Comparison of ENCODE assay signal across 8 cellular contexts in the genomic region with DNA sequence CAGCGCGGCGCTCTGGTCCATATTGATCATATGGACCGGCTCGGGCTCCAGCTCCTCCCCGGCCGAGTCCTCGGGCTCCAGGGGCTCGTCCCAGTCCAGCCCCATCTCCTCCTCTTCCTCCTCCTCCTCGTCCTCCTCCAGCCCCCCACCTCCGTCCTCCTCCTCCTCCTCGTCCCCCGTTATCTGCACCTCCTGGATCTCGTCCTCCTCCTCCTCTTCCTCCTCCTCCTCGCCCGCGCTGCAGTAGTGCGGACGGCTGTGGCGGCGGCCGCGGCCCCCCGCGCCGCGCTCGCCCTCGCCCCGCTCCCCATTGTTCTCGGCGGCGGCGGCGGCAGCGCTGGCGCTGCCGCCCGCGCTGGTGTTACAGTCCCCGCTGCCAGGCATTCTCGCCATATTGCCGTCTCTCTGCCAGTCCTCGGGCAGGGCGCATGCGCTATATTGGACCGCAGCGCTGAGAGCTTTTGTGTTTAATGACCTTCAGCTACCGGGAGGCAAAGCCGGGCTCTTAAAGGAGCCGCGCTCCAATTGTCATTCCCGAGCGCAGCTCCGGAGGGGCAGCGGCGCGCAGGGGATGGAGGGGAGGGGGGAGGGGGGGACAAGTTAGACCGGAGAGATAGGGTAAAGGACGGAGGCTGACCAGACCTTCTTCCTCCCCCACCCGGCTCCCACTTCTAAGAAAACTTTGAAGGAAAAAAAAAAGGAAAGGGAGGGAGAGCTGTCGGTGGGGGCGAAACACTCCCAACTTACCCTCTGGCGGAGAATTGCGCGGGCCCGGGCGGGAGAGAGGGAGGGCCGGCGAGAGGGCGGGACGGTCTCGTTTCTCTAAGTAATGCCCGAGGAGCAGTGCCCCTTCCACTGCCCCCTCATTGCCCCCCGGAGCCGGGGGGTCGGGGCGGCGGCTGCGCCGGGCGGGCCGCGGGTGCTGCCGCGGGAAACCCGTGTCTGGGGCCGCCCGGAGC. TPM values are rescaled to one million over a fixed set of nuclear protein-coding genes. Genes with fewer than 3 reads are reported as not detected.
DNase-seq lines count a peak whose midpoint lies in the region; ATAC-seq, FAIRE-seq and TF ChIP-seq lines count a peak whose summit lies in the region.

Gene KCTD1, minus strand, starts transcription at position 410 of the 959 bp plus-strand sequence. Its CDS starts 17 bp downstream, at position 393.

- no peak for FAIRE-seq in urothelium cell line (lab: Jason Lieb, UNC)

- 1% methylated on average over 76 of the region's 89 CpGs for WGBS in prostate gland

- no peaks in the 10 kb centered on the region for H3K9me3 ChIP-seq in prostate gland

- no peaks in the 10 kb centered on the region for H3K36me3 ChIP-seq in prostate gland

- peak; percentile 23 for TF ChIP-seq POLR2A in prostate gland (IDR thresholded peaks at IDR 0.05)

- ATAC-seq in HG02610 (IDR thresholded peaks at IDR 0.05; ENCODE audit: unreplicated experiment): peak; percentile 60
- peak; percentile 77 for ATAC-seq in left ventricle myocardium superior

- H3K27ac ChIP-seq in prostate gland: peak within 1 kb of the TSS; percentile 79 to 82

- H3K4me3 ChIP-seq in GM12865 (ENCODE audit: low read depth, low read length) (peak within 1 kb of the TSS; percentile 86), prostate gland (peak within 1 kb of the TSS; percentile 66 to 69)

- DNase-seq in GM12865 (ENCODE audit: low read depth) (peak; percentile 93), NCI-H1105 treated with DMSO at 0.1 percent for 48 hours (lab: John Stamatoyannopoulos, UW) (peak; percentile 85), SW480 (ENCODE audit: low spot score) (peak; percentile 83), amniotic stem cell (lab: John Stamatoyannopoulos, UW) (peak; percentile 43), left ventricle myocardium superior (peak; percentile 87), prostate gland (ENCODE audit: low spot score) (peak; percentile 73), urothelium cell line (ENCODE audit: low spot score) (peak; percentile 72)

- intact Hi-C loops in left ventricle myocardium superior (cut with micrococcal nuclease) (loop anchor here (10.0 kb wide), 1 partner anchor 74 kb away; no protein-coding TSS in a partner anchor), prostate gland (cut with DNase I) (loop anchor here (5.0 to 10.0 kb wide), 3 partner anchors 104 to 324 kb away; partner anchors contain the start of gene TAF4B)

- no peaks in the 10 kb centered on the region for H3K27me3 ChIP-seq in prostate gland (replicated peaks; ENCODE audit: insufficient read depth)

- H3K4me1 ChIP-seq in prostate gland (replicated peaks): no peaks in the 10 kb centered on the region

- TF ChIP-seq CTCF in GM12865 (IDR thresholded peaks at IDR 0.05; ENCODE audit: insufficient read depth, low read depth, low read length, missing control alignments): no peak
- TF ChIP-seq CTCF in prostate gland (IDR thresholded peaks at IDR 0.05): no peak

RNA-seq across cellular contexts. Expression of gene KCTD1, which starts in this region (rescaled TPM):
- 17.2 TPM for total RNA-seq in left ventricle myocardium superior
- total RNA-seq in prostate gland: 10 to 100 TPM; 24.7 to 40.5 TPM

Comparison
In these comparisons a context has a peak if more than half of its experiments do, and no peak if none do; other contexts are left out.
1. Peak in every context shown above with its lines: DNase-seq, ATAC-seq, H3K4me3 ChIP-seq and H3K27ac ChIP-seq.
2. DNase-seq: peak in every context shown above with its lines; median percentile 93 in GM12865; 87 in left ventricle myocardium superior; 85 in NCI-H1105 treated with DMSO at 0.1 percent for 48 hours; 83 in SW480; 73 in prostate gland; 72 in urothelium cell line; 43 in amniotic stem cell.